Comparison of ENCODE assay signal across 10 cellular contexts in the genomic region with DNA sequence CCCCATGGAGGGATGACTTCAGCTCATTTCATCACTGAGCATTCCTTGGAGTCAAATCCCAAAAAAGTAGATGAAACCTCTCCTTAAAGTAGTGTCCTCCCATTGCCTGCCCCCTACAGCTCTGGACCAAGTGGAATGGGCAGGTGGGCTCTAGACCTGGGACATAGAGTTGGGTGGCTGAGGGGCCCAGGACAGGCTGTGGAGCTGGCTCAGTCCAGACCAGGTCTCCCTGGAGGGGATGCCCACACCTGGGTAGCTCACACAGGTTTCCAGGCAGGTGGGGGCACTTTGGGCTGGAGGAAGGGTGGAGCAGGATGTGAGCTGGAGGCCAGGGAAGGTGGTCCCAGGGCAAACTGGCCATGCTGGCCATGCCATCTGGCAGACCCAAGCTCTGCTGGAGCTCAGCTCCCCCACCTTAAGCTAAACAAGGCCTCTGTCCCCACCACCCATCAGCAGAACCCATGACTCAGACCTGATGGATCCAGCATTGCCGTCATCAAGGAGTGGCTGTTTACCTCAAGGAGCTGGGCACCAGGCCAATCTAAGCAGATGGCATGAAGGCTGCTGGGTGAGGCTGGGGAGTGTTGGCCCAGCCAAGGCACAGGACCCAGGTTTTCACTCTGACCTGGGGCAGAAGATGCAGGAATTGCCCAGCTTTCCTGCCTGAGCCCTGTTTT. TPM values are rescaled to one million over a fixed set of nuclear protein-coding genes. Genes with fewer than 3 reads are reported as not detected.
DNase-seq lines count a peak whose midpoint lies in the region; ATAC-seq, FAIRE-seq and TF ChIP-seq lines count a peak whose summit lies in the region.
"Had no signal": no experiment of that assay in that cellular context is flagged by ENCODE, and none has a peak within 500 bp of the region (broad histone marks: within the 10 kb centered on the region; RNA-seq: fewer than 3 reads in every experiment).

No MANE protein-coding gene starts in this region.

- ATAC-seq in lung (ENCODE audit: insufficient read depth, low FRiP score) (peak; percentile 39), GM19023 (IDR thresholded peaks at IDR 0.05; ENCODE audit: unreplicated experiment) (no peak), GM18868 (IDR thresholded peaks at IDR 0.05; ENCODE audit: unreplicated experiment) (no peak), gastroesophageal sphincter (no peak), GM21825 (IDR thresholded peaks at IDR 0.05; ENCODE audit: unreplicated experiment) (no peak)

- CTCF ChIA-PET in BJ (lab: Yijun Ruan, JAX), result interaction anchor here (1.6 to 3.8 kb wide), 2 partner anchors 8 to 26 kb away, joined by 5 to 20 read pairs; no protein-coding TSS in a partner anchor

- FAIRE-seq in HTR-8/SVneo (lab: Jason Lieb, UNC), result peak; percentile 63
- FAIRE-seq: GM18507 had no signal

- no peak for TF ChIP-seq POLR2A in gastroesophageal sphincter (IDR thresholded peaks at IDR 0.05)

- peak; percentile 38 for DNase-seq in BJ (ENCODE audit: low read depth)
- peak; percentile 77 for DNase-seq in HTR-8/SVneo (ENCODE audit: insufficient read length, low spot score)
- DNase-seq in amniotic stem cell (lab: John Stamatoyannopoulos, UW), result peak; percentile 64
- DNase-seq in lung (ENCODE audit: low spot score), result peak; percentile 83
- DNase-seq: NCI-H526 had no signal

- H3K9me3 ChIP-seq in lung (ENCODE audit: control insufficient read depth in 2 of 2, insufficient read depth in 1 of 2, low read length in 1 of 2), result no peaks in the 10 kb centered on the region
- H3K9me3 ChIP-seq in gastroesophageal sphincter, result no peaks in the 10 kb centered on the region

- H3K27me3 ChIP-seq in BJ (ENCODE audit: control insufficient read depth, insufficient read depth, low read length) (no peaks in the 10 kb centered on the region; the same call in 1 of the 2 replicates), lung (ENCODE audit: control insufficient read depth, insufficient read depth) (no peaks in the 10 kb centered on the region), gastroesophageal sphincter (peaks cover 8% of the 10 kb centered on the region)

- H3K27ac ChIP-seq in lung (ENCODE audit: low read depth in 1 of 2, low read length in 1 of 2) (peak overlapping the region in 1 of 2 donors; percentile 51), gastroesophageal sphincter (no peak overlapping the region)

- H3K4me1 ChIP-seq in lung (ENCODE audit: control insufficient read depth in 2 of 2, insufficient read depth in 2 of 2, low read length in 2 of 2) (peaks cover 0 to 9% of the 10 kb centered on the region in 2 donors), gastroesophageal sphincter (no peaks in the 10 kb centered on the region)

- H3K36me3 ChIP-seq in BJ (ENCODE audit: control insufficient read depth, insufficient read depth, low read length), result no peaks in the 10 kb centered on the region
- H3K36me3 ChIP-seq in lung (ENCODE audit: control insufficient read depth in 2 of 2, insufficient read depth in 2 of 2, low read length in 2 of 2), result no peaks in the 10 kb centered on the region
- H3K36me3 ChIP-seq in gastroesophageal sphincter, result no peaks in the 10 kb centered on the region

- TF ChIP-seq EP300 in gastroesophageal sphincter (IDR thresholded peaks at IDR 0.05), result no peak

- POLR2A ChIA-PET in BJ (lab: Charles Lee), result no interaction called here

- WGBS in lung, 2 donors, result 27 to 29% methylated on average over 1 of the region's 1 CpG
- 20% methylated on average over 1 of the region's 1 CpG; no CpG with 5 or more reads in 1 of the 2 donors for WGBS in gastroesophageal sphincter (ENCODE audit: low coverage in 1 of 2), 2 donors

- no peak overlapping the region for H3K4me3 ChIP-seq in BJ (ENCODE audit: low read depth, low read length)
- H3K4me3 ChIP-seq in lung, result no peak overlapping the region
- H3K4me3 ChIP-seq in gastroesophageal sphincter, result no peak overlapping the region

- no peak for TF ChIP-seq CTCF in BJ (IDR thresholded peaks at IDR 0.05; ENCODE audit: insufficient read depth, low read depth, low read length)
- TF ChIP-seq CTCF in lung (IDR thresholded peaks at IDR 0.05; ENCODE audit: control extremely low read depth, extremely low read depth), result no peak
- TF ChIP-seq CTCF in gastroesophageal sphincter (IDR thresholded peaks at IDR 0.05), result no peak

RNA-seq across cellular contexts. Expression of gene SPINK4, which starts 6.2 kb away (rescaled TPM):
- not detected in 2 replicates for polyA plus RNA-seq in BJ (2011; rRNA removed)
- polyA minus RNA-seq in BJ (2011; rRNA and poly(A)+ RNA removed), result not detected in 2 replicates
- total RNA-seq in lung, result not detected
- not detected for polyA plus RNA-seq in lung
- total RNA-seq in gastroesophageal sphincter, result not detected

RNA-seq across cellular contexts. Expression of gene BAG1, which starts 30.7 kb away (rescaled TPM):
- polyA plus RNA-seq in BJ (2011; rRNA removed) (17.7 and 21.2 TPM in 2 replicates), lung (100 to 1,000 TPM; 101 to 112 TPM)
- polyA minus RNA-seq in BJ (2011; rRNA and poly(A)+ RNA removed), result 3.7 and 5.1 TPM in 2 replicates
- total RNA-seq in lung (100 to 1,000 TPM in 1 of 2 donors, 10 to 100 TPM in 1; 84.1 to 135 TPM), gastroesophageal sphincter (100 to 1,000 TPM; 128 to 165 (median 139) TPM)

RNA-seq across cellular contexts. Expression of gene CHMP5, which starts 31.1 kb away (rescaled TPM):
- 37.6 and 84.9 TPM in 2 replicates for polyA plus RNA-seq in BJ (2011; rRNA removed)
- 8.2 and 10.1 TPM in 2 replicates for polyA minus RNA-seq in BJ (2011; rRNA and poly(A)+ RNA removed)
- total RNA-seq in lung, result 10 to 100 TPM; 54.9 to 69.6 TPM
- polyA plus RNA-seq in lung, result 10 to 100 TPM; 52.3 to 87.5 TPM
- total RNA-seq in gastroesophageal sphincter, result 10 to 100 TPM; 45.6 to 89.0 (median 59.3) TPM

RNA-seq across cellular contexts. Expression of gene NFX1, which starts 56.5 kb away (rescaled TPM):
- polyA plus RNA-seq in BJ (2011; rRNA removed) (31.2 and 32.2 TPM in 2 replicates), lung (10 to 100 TPM; 13.1 to 17.9 TPM)
- 42.3 and 68.0 TPM in 2 replicates for polyA minus RNA-seq in BJ (2011; rRNA and poly(A)+ RNA removed)
- total RNA-seq in lung (10 to 100 TPM; 34.7 to 43.4 TPM), gastroesophageal sphincter (10 to 100 TPM; 31.7 to 53.9 (median 42.3) TPM)
